1 cellular context compared by ENCODE assay signal in the genomic region with DNA sequence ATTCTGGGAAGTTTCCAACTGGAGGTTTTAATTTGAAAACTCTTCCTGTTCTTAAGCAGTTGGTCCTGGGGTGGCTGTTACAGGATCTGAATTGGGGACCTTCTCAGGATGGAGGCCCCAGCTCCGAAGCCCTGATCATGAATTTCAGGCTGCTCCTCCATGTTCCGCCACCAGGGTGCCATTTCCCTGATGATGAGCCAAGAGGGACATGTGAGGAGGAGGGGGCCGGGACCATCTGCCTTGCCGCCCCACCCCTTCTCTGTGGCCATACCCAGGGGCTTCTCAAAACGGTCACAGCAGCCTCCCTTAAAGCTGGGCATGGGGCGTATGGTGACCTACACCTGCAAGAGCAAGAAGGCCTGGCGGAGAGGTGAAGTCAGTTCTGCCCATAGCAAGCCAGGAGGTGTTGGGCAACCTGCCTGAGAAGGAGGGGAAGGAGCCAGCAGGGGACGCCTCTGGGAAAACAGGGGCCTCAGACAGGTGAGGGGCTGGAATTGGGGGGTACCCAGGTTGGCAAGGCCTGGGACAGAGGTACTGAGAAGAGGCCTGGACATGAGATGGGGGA.
TF ChIP-seq lines count a peak whose summit lies in the region.

No MANE protein-coding gene starts in this region.

TF ChIP-seq in WTC11, 78 proteins besides CTCF, POLR2A, EP300 and RAD21 (continued from another document):
- TF ChIP-seq, protein P1, sequence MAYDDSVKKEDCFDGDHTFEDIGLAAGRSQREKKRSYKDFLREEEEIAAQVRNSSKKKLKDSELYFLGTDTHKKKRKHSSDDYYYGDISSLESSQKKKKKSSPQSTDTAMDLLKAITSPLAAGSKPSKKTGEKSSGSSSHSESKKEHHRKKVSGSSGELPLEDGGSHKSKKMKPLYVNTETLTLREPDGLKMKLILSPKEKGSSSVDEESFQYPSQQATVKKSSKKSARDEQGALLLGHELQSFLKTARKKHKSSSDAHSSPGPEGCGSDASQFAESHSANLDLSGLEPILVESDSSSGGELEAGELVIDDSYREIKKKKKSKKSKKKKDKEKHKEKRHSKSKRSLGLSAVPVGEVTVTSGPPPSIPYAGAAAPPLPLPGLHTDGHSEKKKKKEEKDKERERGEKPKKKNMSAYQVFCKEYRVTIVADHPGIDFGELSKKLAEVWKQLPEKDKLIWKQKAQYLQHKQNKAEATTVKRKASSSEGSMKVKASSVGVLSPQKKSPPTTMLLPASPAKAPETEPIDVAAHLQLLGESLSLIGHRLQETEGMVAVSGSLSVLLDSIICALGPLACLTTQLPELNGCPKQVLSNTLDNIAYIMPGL (CRISPR knock-in tag; IDR thresholded peaks at IDR 0.05) = no peak
- TF ChIP-seq, protein P2, sequence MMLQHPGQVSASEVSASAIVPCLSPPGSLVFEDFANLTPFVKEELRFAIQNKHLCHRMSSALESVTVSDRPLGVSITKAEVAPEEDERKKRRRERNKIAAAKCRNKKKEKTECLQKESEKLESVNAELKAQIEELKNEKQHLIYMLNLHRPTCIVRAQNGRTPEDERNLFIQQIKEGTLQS (CRISPR knock-in tag; conservative IDR thresholded peaks at IDR 0.05) = no peak
- no peak for TF ChIP-seq NR1H2 (CRISPR knock-in tag; IDR thresholded peaks at IDR 0.05)
- TF ChIP-seq, protein P3, sequence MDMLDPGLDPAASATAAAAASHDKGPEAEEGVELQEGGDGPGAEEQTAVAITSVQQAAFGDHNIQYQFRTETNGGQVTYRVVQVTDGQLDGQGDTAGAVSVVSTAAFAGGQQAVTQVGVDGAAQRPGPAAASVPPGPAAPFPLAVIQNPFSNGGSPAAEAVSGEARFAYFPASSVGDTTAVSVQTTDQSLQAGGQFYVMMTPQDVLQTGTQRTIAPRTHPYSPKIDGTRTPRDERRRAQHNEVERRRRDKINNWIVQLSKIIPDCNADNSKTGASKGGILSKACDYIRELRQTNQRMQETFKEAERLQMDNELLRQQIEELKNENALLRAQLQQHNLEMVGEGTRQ (CRISPR knock-in tag; IDR thresholded peaks at IDR 0.05) = no peak
- TF ChIP-seq, protein P4, sequence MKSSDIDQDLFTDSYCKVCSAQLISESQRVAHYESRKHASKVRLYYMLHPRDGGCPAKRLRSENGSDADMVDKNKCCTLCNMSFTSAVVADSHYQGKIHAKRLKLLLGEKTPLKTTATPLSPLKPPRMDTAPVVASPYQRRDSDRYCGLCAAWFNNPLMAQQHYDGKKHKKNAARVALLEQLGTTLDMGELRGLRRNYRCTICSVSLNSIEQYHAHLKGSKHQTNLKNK (CRISPR knock-in tag; IDR thresholded peaks at IDR 0.05) = no peak
- TF ChIP-seq, protein P5, sequence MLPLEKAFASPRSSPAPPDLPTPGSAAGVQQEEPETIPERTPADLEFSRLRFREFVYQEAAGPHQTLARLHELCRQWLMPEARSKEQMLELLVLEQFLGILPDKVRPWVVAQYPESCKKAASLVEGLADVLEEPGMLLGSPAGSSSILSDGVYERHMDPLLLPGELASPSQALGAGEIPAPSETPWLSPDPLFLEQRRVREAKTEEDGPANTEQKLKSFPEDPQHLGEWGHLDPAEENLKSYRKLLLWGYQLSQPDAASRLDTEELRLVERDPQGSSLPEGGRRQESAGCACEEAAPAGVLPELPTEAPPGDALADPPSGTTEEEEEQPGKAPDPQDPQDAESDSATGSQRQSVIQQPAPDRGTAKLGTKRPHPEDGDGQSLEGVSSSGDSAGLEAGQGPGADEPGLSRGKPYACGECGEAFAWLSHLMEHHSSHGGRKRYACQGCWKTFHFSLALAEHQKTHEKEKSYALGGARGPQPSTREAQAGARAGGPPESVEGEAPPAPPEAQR (CRISPR knock-in tag; IDR thresholded peaks at IDR 0.05) = no peak
